In the genomic region with DNA sequence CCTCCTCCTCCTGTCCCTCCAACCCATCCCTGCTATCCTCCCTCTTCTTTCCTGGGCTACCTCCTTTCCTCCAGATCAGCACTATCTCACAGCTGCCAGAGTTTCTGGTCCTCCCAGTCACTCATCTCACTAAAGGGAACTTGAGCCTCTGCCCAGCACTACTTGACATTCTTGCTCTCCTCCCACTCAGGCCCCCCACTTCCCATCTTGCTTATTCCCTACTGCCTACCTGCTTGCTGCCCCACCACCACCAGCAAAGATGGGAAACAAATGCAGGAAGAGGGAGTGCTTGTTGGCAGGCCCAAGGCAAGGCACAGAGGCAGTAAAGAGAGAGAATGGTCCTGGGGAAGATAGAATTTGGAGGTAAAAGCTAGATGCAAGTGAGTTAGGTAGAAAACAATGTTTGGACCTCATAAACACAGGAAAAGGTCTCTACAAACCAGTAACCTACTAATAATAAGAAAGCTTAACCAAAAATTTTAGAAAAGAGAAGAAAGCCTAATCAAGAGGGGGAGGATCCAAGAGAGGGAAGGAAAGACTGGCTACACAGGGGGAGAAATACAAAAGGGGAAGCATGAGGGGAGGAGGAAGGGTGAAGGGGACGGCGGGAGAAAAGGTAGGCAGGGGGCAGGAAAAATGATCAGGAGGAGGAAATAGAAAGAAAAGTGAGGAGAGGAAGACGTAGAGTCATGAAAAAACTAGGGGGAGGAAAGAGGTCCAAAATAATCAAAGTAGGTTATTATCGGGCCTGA, we compare ENCODE assay signal across 2 cellular contexts.
TF ChIP-seq lines count a peak whose summit lies in the region.

No MANE protein-coding gene starts in this region.

TF ChIP-seq in HEK293, 187 proteins besides CTCF, POLR2A, EP300 and RAD21:
- TF ChIP-seq KLF7 (tag by site-specific recombination; IDR thresholded peaks at IDR 0.05; ENCODE audit: borderline replicate concordance) (no peak), SP3 (tag by site-specific recombination; IDR thresholded peaks at IDR 0.05) (no peak), ZNF530 (tag by site-specific recombination; IDR thresholded peaks at IDR 0.05; ENCODE audit: low read depth) (no peak), EGR2 (tag by site-specific recombination; IDR thresholded peaks at IDR 0.05; ENCODE audit: low read depth) (peak; percentile 49; the same call in 1 of the 2 replicates), SALL2 (tag by site-specific recombination; IDR thresholded peaks at IDR 0.05; ENCODE audit: borderline replicate concordance) (no peak), ZNF341 (tag by site-specific recombination; IDR thresholded peaks at IDR 0.05; ENCODE audit: low read depth) (peak; percentile 58; the same call in 1 of the 2 replicates), ZNF280D (tag by site-specific recombination; IDR thresholded peaks at IDR 0.05) (no peak), ZNF433 (tag by site-specific recombination; IDR thresholded peaks at IDR 0.05; ENCODE audit: low read depth) (no peak), ZBTB17 (tag by site-specific recombination; IDR thresholded peaks at IDR 0.05) (no peak), ZNF580 (tag by site-specific recombination; IDR thresholded peaks at IDR 0.05) (no peak), ZNF510 (tag by site-specific recombination; IDR thresholded peaks at IDR 0.05; ENCODE audit: insufficient replicate concordance) (no peak), ZNF324 (tag by site-specific recombination; IDR thresholded peaks at IDR 0.05) (no peak), ZNF791 (tag by site-specific recombination; IDR thresholded peaks at IDR 0.05) (no peak), KLF10 (tag by site-specific recombination; IDR thresholded peaks at IDR 0.05) (no peak), ZBTB21 (tag by site-specific recombination; IDR thresholded peaks at IDR 0.05) (no peak), ZNF558 (tag by site-specific recombination; IDR thresholded peaks at IDR 0.05) (no peak), ZFHX2 (tag by site-specific recombination; conservative IDR thresholded peaks at IDR 0.05) (peak; percentile 76), ZNF596 (tag by site-specific recombination; IDR thresholded peaks at IDR 0.05) (no peak), GLIS1 (tag by site-specific recombination; IDR thresholded peaks at IDR 0.05) (peak; percentile 56)
- TF ChIP-seq, protein P1, sequence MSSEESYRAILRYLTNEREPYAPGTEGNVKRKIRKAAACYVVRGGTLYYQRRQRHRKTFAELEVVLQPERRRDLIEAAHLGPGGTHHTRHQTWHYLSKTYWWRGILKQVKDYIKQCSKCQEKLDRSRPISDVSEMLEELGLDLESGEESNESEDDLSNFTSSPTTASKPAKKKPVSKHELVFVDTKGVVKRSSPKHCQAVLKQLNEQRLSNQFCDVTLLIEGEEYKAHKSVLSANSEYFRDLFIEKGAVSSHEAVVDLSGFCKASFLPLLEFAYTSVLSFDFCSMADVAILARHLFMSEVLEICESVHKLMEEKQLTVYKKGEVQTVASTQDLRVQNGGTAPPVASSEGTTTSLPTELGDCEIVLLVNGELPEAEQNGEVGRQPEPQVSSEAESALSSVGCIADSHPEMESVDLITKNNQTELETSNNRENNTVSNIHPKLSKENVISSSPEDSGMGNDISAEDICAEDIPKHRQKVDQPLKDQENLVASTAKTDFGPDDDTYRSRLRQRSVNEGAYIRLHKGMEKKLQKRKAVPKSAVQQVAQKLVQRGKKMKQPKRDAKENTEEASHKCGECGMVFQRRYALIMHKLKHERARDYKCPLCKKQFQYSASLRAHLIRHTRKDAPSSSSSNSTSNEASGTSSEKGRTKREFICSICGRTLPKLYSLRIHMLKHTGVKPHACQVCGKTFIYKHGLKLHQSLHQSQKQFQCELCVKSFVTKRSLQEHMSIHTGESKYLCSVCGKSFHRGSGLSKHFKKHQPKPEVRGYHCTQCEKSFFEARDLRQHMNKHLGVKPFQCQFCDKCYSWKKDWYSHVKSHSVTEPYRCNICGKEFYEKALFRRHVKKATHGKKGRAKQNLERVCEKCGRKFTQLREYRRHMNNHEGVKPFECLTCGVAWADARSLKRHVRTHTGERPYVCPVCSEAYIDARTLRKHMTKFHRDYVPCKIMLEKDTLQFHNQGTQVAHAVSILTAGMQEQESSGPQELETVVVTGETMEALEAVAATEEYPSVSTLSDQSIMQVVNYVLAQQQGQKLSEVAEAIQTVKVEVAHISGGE (tag by site-specific recombination; conservative IDR thresholded peaks at IDR 0.05; ENCODE audit: low read depth): 0 out of 2 replicates have a peak, but pooled peaks have one; percentile 28
TF ChIP-seq in HEK293: peak in this region for 5.

TF ChIP-seq in HepG2, 621 proteins besides CTCF, POLR2A, EP300 and RAD21:
- TF ChIP-seq MXD1 (CRISPR knock-in tag; IDR thresholded peaks at IDR 0.05) (no peak), ZNF790 (CRISPR knock-in tag; IDR thresholded peaks at IDR 0.05; ENCODE audit: borderline replicate concordance) (no peak), SRF (IDR thresholded peaks at IDR 0.05; ENCODE audit: low read depth, low read length) (no peak), ZNF510 (CRISPR knock-in tag; IDR thresholded peaks at IDR 0.05; ENCODE audit: low read depth) (no peak), ZMYM4 (CRISPR knock-in tag; IDR thresholded peaks at IDR 0.05) (no peak), THAP9 (CRISPR knock-in tag; IDR thresholded peaks at IDR 0.05; ENCODE audit: borderline replicate concordance) (no peak)
